30 cellular contexts compared by ENCODE assay signal in the genomic region with DNA sequence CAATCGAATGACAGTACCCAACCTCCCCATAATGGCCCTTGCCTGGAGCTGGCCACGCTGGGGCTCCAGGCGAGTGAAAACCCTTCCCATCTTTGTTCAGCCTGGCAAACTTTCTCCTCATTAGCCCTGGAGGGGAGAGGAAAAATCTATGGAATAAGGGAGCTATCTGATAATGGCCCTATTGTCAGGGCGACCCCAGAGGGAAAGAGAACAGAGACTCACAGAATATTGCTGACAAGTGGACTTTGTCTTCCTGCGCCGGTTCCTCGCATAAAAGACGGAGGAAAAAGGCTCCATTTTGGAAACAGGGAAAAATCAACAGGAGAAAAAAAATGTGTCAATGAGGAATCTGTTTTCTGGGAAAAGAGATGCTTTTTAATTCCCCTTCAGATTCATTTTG. TPM values are rescaled to one million over a fixed set of nuclear protein-coding genes. Genes with fewer than 3 reads are reported as not detected.
DNase-seq lines count a peak whose midpoint lies in the region; TF ChIP-seq lines count a peak whose summit lies in the region.
"Had no signal": no experiment of that assay in that cellular context is flagged by ENCODE, and none has a peak within 500 bp of the region (broad histone marks: within the 10 kb centered on the region; RNA-seq: fewer than 3 reads in every experiment).

No MANE protein-coding gene starts in this region.

- peak overlapping the region; percentile 41 for H3K4me3 Mint-ChIP-seq in progenitor cell of endocrine pancreas (ENCODE audit: low read depth)
- H3K4me3 Mint-ChIP-seq in glutamatergic neuron (ENCODE audit: unreplicated experiment), result no peak overlapping the region
- H3K4me3 Mint-ChIP-seq: activated naive CD4-positive, alpha-beta T cell treated with anti-CD3 and anti-CD28 coated beads, Interleukin-2, amount 50 U/mL, for 24 hours; activated T-helper 17 cell treated with anti-CD3 and anti-CD28 coated beads, Interleukin-2, amount 50 U/mL, for 72 hours; CD8-positive, alpha-beta memory T cell; H9; natural killer cell treated with Interleukin-12 subunit alpha and Interleukin-12 subunit beta and Interleukin-15 and Interleukin-18, amount 100 ng/mL, for 72 hours had no signal

- peaks cover 3% of the 10 kb centered on the region for H3K36me3 Mint-ChIP-seq in progenitor cell of endocrine pancreas (ENCODE audit: insufficient read depth)
- no peaks in the 10 kb centered on the region for H3K36me3 Mint-ChIP-seq in glutamatergic neuron (ENCODE audit: unreplicated experiment)
- H3K36me3 Mint-ChIP-seq: activated naive CD4-positive, alpha-beta T cell treated with anti-CD3 and anti-CD28 coated beads, Interleukin-2, amount 50 U/mL, for 24 hours; CD8-positive, alpha-beta memory T cell; natural killer cell treated with Interleukin-12 subunit alpha and Interleukin-12 subunit beta and Interleukin-15 and Interleukin-18, amount 100 ng/mL, for 72 hours had no signal

- TF ChIP-seq CTCF in progenitor cell of endocrine pancreas (IDR thresholded peaks at IDR 0.05; ENCODE audit: unreplicated experiment), result no peak
- TF ChIP-seq CTCF in foreskin fibroblast (IDR thresholded peaks at IDR 0.05; ENCODE audit: low read depth, low read length), result no peak
- no peak for TF ChIP-seq CTCF in glutamatergic neuron (IDR thresholded peaks at IDR 0.05; ENCODE audit: partially characterized antibody, unreplicated experiment)

- H3K4me3 ChIP-seq in foreskin fibroblast (ENCODE audit: low read depth in 1 of 2, low read length in 2 of 2), result no peak overlapping the region
- H3K4me3 ChIP-seq: A549, ascending aorta, mucosa of descending colon, PC-9, thoracic aorta had no signal

- peaks cover 19% of the 10 kb centered on the region for H3K4me1 Mint-ChIP-seq in progenitor cell of endocrine pancreas (ENCODE audit: low read depth)
- H3K4me1 Mint-ChIP-seq in glutamatergic neuron (ENCODE audit: low read depth, unreplicated experiment), result peaks cover 7% of the 10 kb centered on the region
- H3K4me1 Mint-ChIP-seq: activated naive CD4-positive, alpha-beta T cell treated with anti-CD3 and anti-CD28 coated beads, Interleukin-2, amount 50 U/mL, for 24 hours; activated T-helper 17 cell treated with anti-CD3 and anti-CD28 coated beads, Interleukin-2, amount 50 U/mL, for 72 hours; CD8-positive, alpha-beta memory T cell had no signal

- no peaks in the 10 kb centered on the region for H3K27me3 Mint-ChIP-seq in progenitor cell of endocrine pancreas
- H3K27me3 Mint-ChIP-seq in glutamatergic neuron (ENCODE audit: unreplicated experiment), result peaks cover 7% of the 10 kb centered on the region
- H3K27me3 Mint-ChIP-seq: activated naive CD4-positive, alpha-beta T cell treated with anti-CD3 and anti-CD28 coated beads, Interleukin-2, amount 50 U/mL, for 24 hours had no signal

- peak; percentile 81 for DNase-seq in COLO829 (ENCODE audit: low spot score)
- no peak for DNase-seq in progenitor cell of endocrine pancreas (ENCODE audit: low spot score, unreplicated experiment)
- no peak for DNase-seq in foreskin fibroblast
- no peak for DNase-seq in COLO668 (lab: John Stamatoyannopoulos, UW; ENCODE audit: unreplicated experiment)
- DNase-seq in T1000 (lab: John Stamatoyannopoulos, UW), result no peak
- no peak for DNase-seq in glutamatergic neuron
- DNase-seq: activated CD4-positive, alpha-beta T cell treated with anti-CD3 and anti-CD28 coated beads, Interleukin-2, amount 50 U/mL, for 48 hours; activated CD4-positive, CD25-positive, alpha-beta regulatory T cell; AML-193; CD8-positive, alpha-beta memory T cell; GDM1; H9; NCI-H1092; NCI-H187; NCI-H2171 treated with DMSO at 0.1 percent for 48 hours; NCI-H524; NK-92 treated with Interleukin-12 subunit alpha and Interleukin-12 subunit beta, amount 100 ng/mL, for 24 hours; PC-9; SHP77; stimulated activated CD4-positive, alpha-beta T cell treated with anti-CD3 and anti-CD28 coated beads, Interleukin-15, amount 100 ng/mL, for 24 hours; stimulated activated naive CD4-positive, alpha-beta T cell had no signal

- H3K9me3 Mint-ChIP-seq in progenitor cell of endocrine pancreas (ENCODE audit: low read depth) (no peaks in the 10 kb centered on the region), glutamatergic neuron (ENCODE audit: unreplicated experiment) (peaks cover 4% of the 10 kb centered on the region)
- H3K9me3 Mint-ChIP-seq: activated naive CD4-positive, alpha-beta T cell treated with anti-CD3 and anti-CD28 coated beads, Interleukin-2, amount 50 U/mL, for 24 hours; activated T-helper 17 cell treated with anti-CD3 and anti-CD28 coated beads, Interleukin-2, amount 50 U/mL, for 72 hours; H9; natural killer cell treated with Interleukin-12 subunit alpha and Interleukin-12 subunit beta and Interleukin-15 and Interleukin-18, amount 100 ng/mL, for 72 hours had no signal

- peak overlapping the region; percentile 91 for H3K27ac Mint-ChIP-seq in progenitor cell of endocrine pancreas
- no peak overlapping the region for H3K27ac Mint-ChIP-seq in glutamatergic neuron (ENCODE audit: unreplicated experiment)
- H3K27ac Mint-ChIP-seq: activated naive CD4-positive, alpha-beta T cell treated with anti-CD3 and anti-CD28 coated beads, Interleukin-2, amount 50 U/mL, for 24 hours; activated T-helper 17 cell treated with anti-CD3 and anti-CD28 coated beads, Interleukin-2, amount 50 U/mL, for 72 hours; CD8-positive, alpha-beta memory T cell; natural killer cell treated with Interleukin-12 subunit alpha and Interleukin-12 subunit beta and Interleukin-15 and Interleukin-18, amount 100 ng/mL, for 72 hours had no signal

- no peaks in the 10 kb centered on the region for H3K27me3 ChIP-seq in layer of hippocampus (ENCODE audit: control insufficient read depth, insufficient read depth, low read length)
- H3K27me3 ChIP-seq: ascending aorta had no signal

- H3K27ac ChIP-seq in cingulate gyrus (ENCODE audit: low read depth, low read length), result peak overlapping the region; percentile 97
- H3K27ac ChIP-seq in layer of hippocampus (ENCODE audit: low read depth, low read length), result peak overlapping the region; percentile 94
- H3K27ac ChIP-seq: A549, ascending aorta, PC-9, thoracic aorta had no signal

RNA-seq across cellular contexts. Expression of a gene that starts 13.0 kb away (rescaled TPM):
- total RNA-seq in progenitor cell of endocrine pancreas, result 60.5 and 63.6 TPM in 2 replicates
- 0.34 TPM for total RNA-seq in glutamatergic neuron (ENCODE audit: unreplicated experiment)
- total RNA-seq: ascending aorta; CD8-positive, alpha-beta memory T cell; natural killer cell treated with Interleukin-12 subunit alpha and Interleukin-12 subunit beta and Interleukin-15 and Interleukin-18, amount 100 ng/mL, for 72 hours had no signal

Comparison
In these comparisons a context has a peak if more than half of its experiments do, and no peak if none do; other contexts are left out.
1. RNA of a gene that starts 13.0 kb away (total RNA-seq): 60.5 to 63.6 TPM in progenitor cell of endocrine pancreas; 0.34 TPM in glutamatergic neuron (single experiment); every median in the first group is over 10 times any median in the second.